In the genomic region with DNA sequence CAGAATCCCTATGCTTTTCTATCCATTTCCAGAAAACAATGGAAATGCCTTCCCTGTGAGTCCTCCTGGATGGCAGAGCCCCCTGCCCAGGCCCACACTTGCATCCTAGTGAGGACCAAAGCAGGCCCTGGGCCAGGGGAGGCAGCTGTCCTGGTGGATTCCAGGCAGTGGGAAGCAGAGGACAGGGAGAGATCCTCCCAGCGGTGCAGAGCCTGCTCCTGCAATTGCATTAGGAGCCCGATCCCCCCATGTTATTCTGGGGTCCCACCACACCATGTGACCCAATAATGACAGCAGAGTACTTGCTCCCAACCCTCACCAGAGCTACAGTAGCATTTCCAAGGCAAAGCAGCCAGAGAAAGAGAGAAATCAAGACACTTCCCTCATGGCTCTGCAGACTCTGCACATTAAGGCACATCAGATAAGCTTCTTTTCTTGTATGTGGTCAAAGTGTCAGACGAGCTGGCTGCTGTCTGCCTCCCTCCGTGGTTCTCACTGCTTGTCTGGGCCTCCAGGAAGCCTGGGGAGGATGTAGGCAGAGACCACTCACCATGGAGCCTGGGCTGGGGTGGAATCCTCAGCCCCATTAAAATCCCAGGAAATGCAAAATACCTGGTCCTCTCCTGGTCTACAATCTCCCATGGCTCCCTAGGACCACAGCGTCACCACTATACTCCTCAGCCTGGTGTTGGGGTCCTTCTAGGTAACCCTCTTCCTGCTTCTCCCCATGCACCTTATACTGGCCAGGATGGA, we compare ENCODE assay signal across 15 cellular contexts. TPM values are rescaled to one million over a fixed set of nuclear protein-coding genes. Genes with fewer than 3 reads are reported as not detected.
DNase-seq lines count a peak whose midpoint lies in the region; ATAC-seq, FAIRE-seq and TF ChIP-seq lines count a peak whose summit lies in the region.
"Had no signal": no experiment of that assay in that cellular context is flagged by ENCODE, and none has a peak within 500 bp of the region (broad histone marks: within the 10 kb centered on the region; RNA-seq: fewer than 3 reads in every experiment).

No MANE protein-coding gene starts in this region.

- peak overlapping the region; percentile 61 for H2AK5ac ChIP-seq in neuronal stem cell (ENCODE audit: low read depth, low read length)

- H2AFZ ChIP-seq in K562 (ENCODE audit: low read depth, low read length) (no peak overlapping the region), neuronal stem cell (ENCODE audit: low read length) (no peak overlapping the region)

- H3K9me1 ChIP-seq in K562 (ENCODE audit: control insufficient read depth, insufficient read depth, low read length) = no peaks in the 10 kb centered on the region

- TF ChIP-seq CTCF in K562 (IDR thresholded peaks at IDR 0.05 in 2 of 3, conservative IDR thresholded peaks at IDR 0.05 in 1 of 3; ENCODE audit: insufficient read depth in 2 of 3, low read depth in 1 of 3, low read length in 3 of 3) (no peak), testis (IDR thresholded peaks at IDR 0.05) (no peak), psoas muscle (IDR thresholded peaks at IDR 0.05) (no peak)

- no peak overlapping the region for H4K8ac ChIP-seq in neuronal stem cell (ENCODE audit: low read depth, low read length)

- H3K4me1 ChIP-seq in K562 (replicated peaks in 1 of 2; ENCODE audit: control insufficient read depth in 2 of 2, insufficient read depth in 2 of 2, low read length in 2 of 2) (peaks cover 0 to 4% of the 10 kb centered on the region in 2 experiments; a peak in 2 of 5 replicates), neuronal stem cell (ENCODE audit: control insufficient read depth in 2 of 2, insufficient read depth in 1 of 2, low read depth in 1 of 2, low read length in 2 of 2) (peaks cover 0 to 12% of the 10 kb centered on the region in 2 donors), testis (no peaks in the 10 kb centered on the region), psoas muscle (no peaks in the 10 kb centered on the region)
- H3K4me1 ChIP-seq: prostate gland had no signal

- in situ Hi-C loops in K562 (cut with MboI) = no loop called here

- DNase-seq in activated T-cell treated with anti-CD3 and anti-CD28 coated beads, Interleukin-2, amount 50 U/mL, for 24 hours = peak; percentile 47
- no peak for DNase-seq in activated T-cell treated with anti-CD3 and anti-CD28 coated beads, Interleukin-2, amount 50 U/mL, for 48 hours
- peak in 4 of 5 donors; percentile 21 to 67 (median 42) for DNase-seq in T-helper 1 cell
- DNase-seq in K562 (ENCODE audit: extremely low read depth in 1 of 4, low spot score in 3 of 4) = no peak
- DNase-seq in neuronal stem cell (ENCODE audit: low spot score) = no peak
- no peak for DNase-seq in testis
- DNase-seq in AML-193 (lab: John Stamatoyannopoulos, UW) = no peak
- DNase-seq in psoas muscle = no peak
- DNase-seq: Karpas-422, NCI-H1436, NCI-H226, SHP77 had no signal

- H3K4me3 Mint-ChIP-seq in activated T-cell treated with anti-CD3 and anti-CD28 coated beads, Interleukin-2, amount 50 U/mL, for 24 hours = no peak overlapping the region

- H3K9ac ChIP-seq in K562 (ENCODE audit: insufficient read depth in 1 of 2, low read depth in 2 of 2, low read length in 2 of 2) = no peak overlapping the region
- no peak overlapping the region for H3K9ac ChIP-seq in neuronal stem cell (ENCODE audit: low read depth, low read length, poor library complexity)

- H3K36me3 ChIP-seq in K562 (ENCODE audit: control insufficient read depth, insufficient read depth, low read length) = no peaks in the 10 kb centered on the region
- no peaks in the 10 kb centered on the region for H3K36me3 ChIP-seq in neuronal stem cell (replicated peaks in 1 of 2; ENCODE audit: control insufficient read depth in 2 of 2, insufficient read depth in 2 of 2, low read length in 2 of 2)
- no peaks in the 10 kb centered on the region for H3K36me3 ChIP-seq in testis (ENCODE audit: low read depth, missing control alignments)
- no peaks in the 10 kb centered on the region for H3K36me3 ChIP-seq in psoas muscle (ENCODE audit: insufficient read depth in 1 of 2, low read depth in 1 of 2)
- H3K36me3 ChIP-seq: prostate gland, suprapubic skin had no signal

- H3K4me2 ChIP-seq in K562 (ENCODE audit: insufficient read depth, low read length) = no peak overlapping the region
- H3K4me2 ChIP-seq in neuronal stem cell (ENCODE audit: insufficient read depth, low read length, poor library complexity, severe bottlenecking) = no peak overlapping the region

- no peaks in the 10 kb centered on the region for H4K20me1 ChIP-seq in K562 (replicated peaks; ENCODE audit: control insufficient read depth, insufficient read depth, low read length)

- peak overlapping the region; percentile 16 for H2BK120ac ChIP-seq in neuronal stem cell (ENCODE audit: low read depth, low read length)

- H3K79me2 ChIP-seq in K562 (ENCODE audit: control insufficient read depth, insufficient read depth, low read length) = no peaks in the 10 kb centered on the region

- H3K9me3 ChIP-seq in K562 (replicated peaks; ENCODE audit: control insufficient read depth, insufficient read depth, low read depth, low read length) (no peaks in the 10 kb centered on the region), neuronal stem cell (replicated peaks in 1 of 2; ENCODE audit: control insufficient read depth in 2 of 2, insufficient read depth in 1 of 2, low read depth in 1 of 2, low read length in 2 of 2) (no peaks in the 10 kb centered on the region), testis (no peaks in the 10 kb centered on the region), psoas muscle (no peaks in the 10 kb centered on the region)
- H3K9me3 ChIP-seq: prostate gland, suprapubic skin had no signal

- POLR2A ChIA-PET in K562 (lab: Yijun Ruan, JAX) = interaction anchor here (0.6 kb wide), 1 partner anchor 16 kb away, joined by 4 read pairs; no protein-coding TSS in a partner anchor

- intact Hi-C loops in K562 (cut with micrococcal nuclease) (no loop called here), testis (cut with DNase I; ENCODE audit: low total_unique reads) (no loop called here), psoas muscle (cut with DNase I) (no loop called here)

- H3K27me3 Mint-ChIP-seq in activated T-cell treated with anti-CD3 and anti-CD28 coated beads, Interleukin-2, amount 50 U/mL, for 24 hours = no peaks in the 10 kb centered on the region

- peak overlapping the region; percentile 59 for H3K23ac ChIP-seq in neuronal stem cell (ENCODE audit: low read depth, low read length, poor library complexity)

- H3K18ac ChIP-seq in neuronal stem cell (ENCODE audit: low read length) = peak overlapping the region; percentile 58

- no peaks in the 10 kb centered on the region for H3K79me1 ChIP-seq in neuronal stem cell (ENCODE audit: low read depth, low read length)

- H2BK15ac ChIP-seq in neuronal stem cell (ENCODE audit: low read length) = peak overlapping the region; percentile 2

- no peak for ATAC-seq in K562
- ATAC-seq in psoas muscle = no peak

- H3K4me1 Mint-ChIP-seq in activated T-cell treated with anti-CD3 and anti-CD28 coated beads, Interleukin-2, amount 50 U/mL, for 24 hours (ENCODE audit: low read depth) = peaks cover 95% of the 10 kb centered on the region

- H4K91ac ChIP-seq in neuronal stem cell (ENCODE audit: low read depth, low read length, poor library complexity) = no peak overlapping the region

- H2BK5ac ChIP-seq in neuronal stem cell (ENCODE audit: low read length) = no peak overlapping the region

- TF ChIP-seq POLR2A in K562 (conservative IDR thresholded peaks at IDR 0.05) (no peak), testis (IDR thresholded peaks at IDR 0.05) (no peak)

- H3K27me3 ChIP-seq in K562 (ENCODE audit: control insufficient read depth in 2 of 2, insufficient read depth in 2 of 2, low read length in 2 of 2) = peaks cover 25 to 87% of the 10 kb centered on the region in 2 experiments
- H3K27me3 ChIP-seq in neuronal stem cell (ENCODE audit: control insufficient read depth in 3 of 3, insufficient read depth in 3 of 3, low read depth in 1 of 3, low read length in 3 of 3) = peaks cover 0 to 14% (median 0%) of the 10 kb centered on the region in 3 experiments
- H3K27me3 ChIP-seq in testis = no peaks in the 10 kb centered on the region
- H3K27me3 ChIP-seq in psoas muscle (ENCODE audit: insufficient read depth in 3 of 3, low read length in 2 of 3) = peaks cover 0 to 12% (median 0%) of the 10 kb centered on the region in 3 donors
- H3K27me3 ChIP-seq: suprapubic skin had no signal

- TF ChIP-seq RAD21 in K562 (CRISPR knock-in tag; conservative IDR thresholded peaks at IDR 0.05 in 1 of 2, IDR thresholded peaks at IDR 0.05 in 1 of 2) = no peak

- H3K4me3 ChIP-seq in K562 = no peak overlapping the region
- H3K4me3 ChIP-seq in neuronal stem cell (ENCODE audit: low read length in 2 of 2) = no peak overlapping the region
- H3K4me3 ChIP-seq in testis = no peak overlapping the region
- no peak overlapping the region for H3K4me3 ChIP-seq in psoas muscle
- H3K4me3 ChIP-seq: prostate gland, suprapubic skin had no signal

- no peak overlapping the region for H2BK12ac ChIP-seq in neuronal stem cell (ENCODE audit: low read length)

- CTCF ChIA-PET in K562 (lab: Yijun Ruan, JAX; ENCODE audit: low intra/inter-chr PET ratio) = no interaction called here

- peak overlapping the region; percentile 12 for H3K27ac Mint-ChIP-seq in activated T-cell treated with anti-CD3 and anti-CD28 coated beads, Interleukin-2, amount 50 U/mL, for 24 hours

- no peak for FAIRE-seq in K562 (lab: Jason Lieb, UNC)

- no peak overlapping the region for H3K14ac ChIP-seq in neuronal stem cell (ENCODE audit: low read length)

- TF ChIP-seq EP300 in K562 (IDR thresholded peaks at IDR 0.05; ENCODE audit: low read length) = no peak

- no peak overlapping the region for H3K27ac ChIP-seq in K562 (ENCODE audit: extremely low read depth, low read depth, low read length)
- no peak overlapping the region for H3K27ac ChIP-seq in neuronal stem cell (replicated peaks; ENCODE audit: low read length)
- no peak overlapping the region for H3K27ac ChIP-seq in testis
- no peak overlapping the region for H3K27ac ChIP-seq in psoas muscle
- H3K27ac ChIP-seq: prostate gland, suprapubic skin had no signal

- H3K9me3 Mint-ChIP-seq in activated T-cell treated with anti-CD3 and anti-CD28 coated beads, Interleukin-2, amount 50 U/mL, for 24 hours = peaks cover 3% of the 10 kb centered on the region

- H3K4ac ChIP-seq in neuronal stem cell (ENCODE audit: low read length) = no peak overlapping the region

- no TSS peak for BruUV-seq in K562 (replicated peaks; lab: Mats Ljungman, UMichigan)

- WGBS in K562 (ENCODE audit: insufficient coverage, low coverage, missing lambda C conversion rate) = 1% methylated on average over 5 of the region's 5 CpGs
- no CpG with 5 or more reads among the region's 5 CpGs for WGBS in neuronal stem cell (ENCODE audit: extremely low coverage in 2 of 2, insufficient read length in 2 of 2, insufficient replicate concordance in 1 of 2), 2 donors
- 73 to 81% methylated on average over 5 of the region's 5 CpGs for WGBS in testis, 2 donors
- WGBS in psoas muscle, 3 donors = 63 to 71% (median 68%) methylated on average over 5 of the region's 5 CpGs

- H3K36me3 Mint-ChIP-seq in activated T-cell treated with anti-CD3 and anti-CD28 coated beads, Interleukin-2, amount 50 U/mL, for 24 hours (ENCODE audit: low read depth) = no peaks in the 10 kb centered on the region

RNA-seq across cellular contexts. Expression of gene RUNX3, which starts 54.9 kb away (rescaled TPM):
- 0.21 TPM in 1 of 2 replicates, not detected in the other for total RNA-seq in K562 (2011; cell fraction: chromatin; rRNA removed; ENCODE audit: low replicate concordance)
- total RNA-seq in K562 (2011; cell fraction: nucleolus; rRNA removed) = 0.13 TPM in 1 of 2 replicates, not detected in the other
- not detected in 2 replicates for total RNA-seq in K562 (2011; cell fraction: nucleoplasm; rRNA removed)
- total RNA-seq in K562 (2014; rRNA removed) (0.09 and 0.16 TPM in 2 replicates), K562 (2014; rRNA removed; fragmentation: Illumina TruSeq; extraction: Trizol) (0.03 and 0.04 TPM in 2 replicates), K562 (2015; rRNA removed; fragmentation: Illumina TruSeq; extraction: Trizol) (0.11 and 0.22 TPM in 2 replicates), K562 (2021) (0.64 and 1.1 TPM in 2 replicates), testis (1 to 10 TPM; 5.7 to 6.4 TPM), psoas muscle (under 1 TPM; 0.28 to 0.59 (median 0.58) TPM)
- polyA plus RNA-seq in K562 (2011; rRNA removed) (0.03 TPM in 2 replicates), K562 (2014; fragmentation: Illumina TruSeq; extraction: Trizol) (0.19 and 0.39 TPM in 2 replicates), K562 (2014; fragmentation: Nextera tagmentation; extraction: Ambion mirVana) (under 1 TPM; 0.01 to 0.04 TPM), K562 (2014; rRNA removed) (0.29 and 0.62 TPM in 2 replicates), testis (ENCODE audit: insufficient read depth, low read depth, low replicate concordance) (5.1 TPM), psoas muscle (under 1 TPM; 0.16 to 0.20 (median 0.18) TPM)
- 0.03 TPM in 1 of 2 replicates, not detected in the other for polyA plus RNA-seq in K562 (2011; cell fraction: cytosol; rRNA removed)
- polyA plus RNA-seq in K562 (2011; cell fraction: nucleus; rRNA removed) = 0.18 TPM in 1 of 2 replicates, not detected in the other
- polyA plus RNA-seq in K562 (2012) = 0.36 and 0.46 TPM in 2 replicates
- not detected in 2 replicates for polyA minus RNA-seq in K562 (2011; rRNA and poly(A)+ RNA removed)
- not detected in 2 replicates for polyA minus RNA-seq in K562 (2011; cell fraction: cytosol; rRNA and poly(A)+ RNA removed)
- not detected in 2 replicates for polyA minus RNA-seq in K562 (2011; cell fraction: nucleus; rRNA and poly(A)+ RNA removed)
- polyA plus RNA-seq in neuronal stem cell (2013, experiment 1 of 2) = 0.15 TPM
- polyA plus RNA-seq in neuronal stem cell (2013, experiment 2 of 2) = 0.25 TPM
- total RNA-seq: dermis microvascular lymphatic vessel endothelial cell had no signal

Comparison
In these comparisons a context has a peak if more than half of its experiments do, and no peak if none do; other contexts are left out.
1. DNase-seq: peak in activated T-cell treated with anti-CD3 and anti-CD28 coated beads, Interleukin-2, amount 50 U/mL, for 24 hours (single experiment) and T-helper 1 cell (4 of 5); none in activated T-cell treated with anti-CD3 and anti-CD28 coated beads, Interleukin-2, amount 50 U/mL, for 48 hours (0 of 2), K562 (0 of 4), neuronal stem cell (single experiment), testis (single experiment), AML-193 (0 of 2) and psoas muscle (0 of 2).